25 cellular contexts compared by ENCODE assay signal in genomic region chr11:133409799-133410198, GRCh38.
"Had no signal": no experiment of that assay in that cellular context is flagged by ENCODE, and none has a peak within 500 bp of the region (broad histone marks: within the 10 kb centered on the region; RNA-seq: fewer than 3 reads in every experiment).

No MANE protein-coding gene starts in this region.

- H3K36me3 Mint-ChIP-seq: stimulated activated effector memory CD8-positive, alpha-beta T cell treated with anti-CD3 and anti-CD28 coated beads, Interleukin-12 subunit alpha, Interleukin-12 subunit beta, amount 100 ng/mL, for 72 hours had no signal

- H3K4me3 ChIP-seq: dorsolateral prefrontal cortex, gastroesophageal sphincter, heart right ventricle, lower lobe of right lung, smooth muscle cell, stomach, thyroid gland, vagina had no signal

- H3K4me1 ChIP-seq: foreskin keratinocyte, gastroesophageal sphincter, heart right ventricle, lower lobe of right lung, parathyroid adenoma, stomach, thyroid gland, vagina had no signal

- H3K27ac ChIP-seq: epithelial cell of prostate, foreskin keratinocyte, gastroesophageal sphincter, heart right ventricle, lower lobe of right lung, parathyroid adenoma, stomach, thyroid gland, vagina had no signal

- ATAC-seq: esophagus mucosa; foreskin keratinocyte; gastroesophageal sphincter; heart right ventricle; left ventricle myocardium superior; lower lobe of right lung; naive thymus-derived CD8-positive, alpha-beta T cell; sciatic nerve; stimulated activated effector memory CD8-positive, alpha-beta T cell treated with anti-CD3 and anti-CD28 coated beads, Interleukin-12 subunit alpha, Interleukin-12 subunit beta, amount 100 ng/mL, for 72 hours had no signal

- H3K9me3 ChIP-seq: gastroesophageal sphincter, heart right ventricle, lower lobe of right lung, stomach, thyroid gland, vagina had no signal

- H3K36me3 ChIP-seq: gastroesophageal sphincter, heart right ventricle, lower lobe of right lung, stomach, thyroid gland, vagina had no signal

- DNase-seq: dorsolateral prefrontal cortex; effector CD4-positive, alpha-beta T cell; foreskin keratinocyte; heart right ventricle; hippocampal formation; left ventricle myocardium superior; lower lobe of right lung; naive thymus-derived CD8-positive, alpha-beta T cell; nephron progenitor cell; stimulated activated CD4-positive, alpha-beta T cell treated with anti-CD3 and anti-CD28 coated beads, Interleukin-12 subunit alpha, Interleukin-12 subunit beta, amount 100 ng/mL, for 4 hours; stimulated activated CD4-positive, alpha-beta T cell treated with anti-CD3 and anti-CD28 coated beads, Interleukin-2, amount 100 ng/mL, for 24 hours; stimulated activated CD4-positive, alpha-beta T cell treated with anti-CD3 and anti-CD28 coated beads, Interleukin-4, amount 100 ng/mL, for 24 hours; stimulated activated naive CD4-positive, alpha-beta T cell treated with Interleukin-2 at 50 U/mL for 16 hours; stomach; thyroid gland; trophoblast cell had no signal

- H3K4me3 Mint-ChIP-seq: naive thymus-derived CD8-positive, alpha-beta T cell; nephron progenitor cell; stimulated activated effector memory CD8-positive, alpha-beta T cell treated with anti-CD3 and anti-CD28 coated beads, Interleukin-12 subunit alpha, Interleukin-12 subunit beta, amount 100 ng/mL, for 72 hours had no signal

- H3K9ac ChIP-seq: parathyroid adenoma had no signal

- H3K9me3 Mint-ChIP-seq: nephron progenitor cell had no signal

- H3K4me1 Mint-ChIP-seq: naive thymus-derived CD8-positive, alpha-beta T cell; stimulated activated effector memory CD8-positive, alpha-beta T cell treated with anti-CD3 and anti-CD28 coated beads, Interleukin-12 subunit alpha, Interleukin-12 subunit beta, amount 100 ng/mL, for 72 hours had no signal

- H3K27me3 ChIP-seq: foreskin keratinocyte, gastroesophageal sphincter, heart right ventricle, stomach, thyroid gland, vagina had no signal

- H3K27ac Mint-ChIP-seq: naive thymus-derived CD8-positive, alpha-beta T cell; nephron progenitor cell; progenitor cell of endocrine pancreas; stimulated activated effector memory CD8-positive, alpha-beta T cell treated with anti-CD3 and anti-CD28 coated beads, Interleukin-12 subunit alpha, Interleukin-12 subunit beta, amount 100 ng/mL, for 72 hours had no signal
